Comparison of ENCODE assay signal across 18 cellular contexts in the genomic region with DNA sequence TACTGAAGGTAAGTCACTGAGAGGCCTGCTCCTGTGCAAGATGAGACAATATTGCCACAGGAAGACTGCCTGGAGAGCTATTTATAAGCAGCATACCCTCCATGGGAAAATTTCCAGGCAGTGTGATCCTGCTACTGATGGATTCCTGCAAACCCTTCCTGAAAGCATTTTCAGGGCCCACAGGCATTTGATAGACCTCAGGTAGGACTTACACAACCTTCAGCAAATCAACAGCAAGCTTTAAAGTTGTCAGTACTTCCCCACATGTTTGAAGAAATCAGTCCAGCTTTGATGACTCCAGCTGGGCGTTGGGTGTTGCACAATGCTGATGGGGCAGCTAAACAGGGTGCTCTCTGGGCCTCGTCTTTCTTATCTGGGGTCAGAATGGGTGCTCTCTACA.
A peak's percentile ranks its signal among the peaks of the same experiment; 100 is the strongest.
DNase-seq lines count a peak whose midpoint lies in the region; ATAC-seq and TF ChIP-seq lines count a peak whose summit lies in the region.
"Had no signal": no experiment of that assay in that cellular context is flagged by ENCODE, and none has a peak within 500 bp of the region (broad histone marks: within the 10 kb centered on the region; RNA-seq: fewer than 3 reads in every experiment).

No MANE protein-coding gene starts in this region.

- no TSS peak for BruUV-seq in mammary epithelial cell (replicated peaks; lab: Mats Ljungman, UMichigan)

- H3K9me3 ChIP-seq in right atrium auricular region = no peaks in the 10 kb centered on the region
- H3K9me3 ChIP-seq in mammary epithelial cell (replicated peaks; ENCODE audit: insufficient read depth, low read length) = no peaks in the 10 kb centered on the region
- H3K9me3 ChIP-seq: ascending aorta, heart right ventricle, stomach had no signal

- H3K4me1 ChIP-seq in right atrium auricular region (peaks cover 0 to 28% of the 10 kb centered on the region in 2 donors), mammary epithelial cell (ENCODE audit: insufficient read depth, low read length) (peaks cover 7% of the 10 kb centered on the region)

- H3K36me3 ChIP-seq in right atrium auricular region (no peaks in the 10 kb centered on the region), mammary epithelial cell (ENCODE audit: insufficient read depth, low read length) (peaks cover 2% of the 10 kb centered on the region)

- intact Hi-C loops in Right ventricle myocardium superior (cut with DNase I) = no loop called here
- intact Hi-C loops in mammary epithelial cell (cut with micrococcal nuclease) = no loop called here

- no peaks in the 10 kb centered on the region for H4K20me1 ChIP-seq in mammary epithelial cell (ENCODE audit: insufficient read depth, low read length)

- H3K27ac ChIP-seq in right atrium auricular region (no peak overlapping the region), mammary epithelial cell (ENCODE audit: insufficient read depth, low read depth, low read length) (no peak overlapping the region)
- H3K27ac ChIP-seq: KMS-11 had no signal

- in situ Hi-C loops in mammary epithelial cell (cut with MboI; ENCODE audit: low sequenced_read_pairs in 2 of 2) = loop anchor here in 1 of 2 donors (10.0 kb wide), 1 partner anchor 109 kb away; a partner anchor contains a TSS

- H3K79me2 ChIP-seq in mammary epithelial cell (ENCODE audit: insufficient read depth, low read length) = no peaks in the 10 kb centered on the region

- ATAC-seq in Right ventricle myocardium superior (ENCODE audit: poor library complexity) (peak; percentile 50), HG02970 (IDR thresholded peaks at IDR 0.05; ENCODE audit: low FRiP score, unreplicated experiment) (no peak), GM19351 (IDR thresholded peaks at IDR 0.05; ENCODE audit: unreplicated experiment) (no peak)
- ATAC-seq: effector memory CD8-positive, alpha-beta T cell; natural killer cell had no signal

- 89% methylated on average over 2 of the region's 2 CpGs for WGBS in mammary epithelial cell (ENCODE audit: low coverage, missing lambda C conversion rate)

- no peak overlapping the region for H3K9ac ChIP-seq in mammary epithelial cell (ENCODE audit: insufficient read depth, low read length)
- H3K9ac ChIP-seq: KMS-11 had no signal

- dilution Hi-C loops in mammary epithelial cell (cut with HindIII; ENCODE audit: low sequenced_read_pairs) = no loop called here

- CTCF ChIA-PET in mammary epithelial cell (lab: Charles Lee; ENCODE audit: low non-redundant PET) = no interaction called here

- DNase-seq in Right ventricle myocardium superior (no peak), right atrium auricular region (ENCODE audit: low spot score) (no peak), mammary epithelial cell (peak; percentile 52), iris pigment epithelial cell (ENCODE audit: low read depth) (peak; percentile 91), NCI-H446 treated with DMSO at 0.1 percent for 48 hours (lab: John Stamatoyannopoulos, UW) (no peak), dedifferentiated amniotic fluid mesenchymal stem cell (ENCODE audit: extremely low spot score) (no peak)
- DNase-seq: activated CD4-positive, alpha-beta T cell treated with anti-CD3 and anti-CD28 coated beads, Interleukin-2, amount 50 U/mL, for 48 hours; effector memory CD8-positive, alpha-beta T cell; GDM1; heart right ventricle; natural killer cell; NCI-H510A; stomach; T1000 had no signal

- no peak overlapping the region for H3K4me2 ChIP-seq in mammary epithelial cell (ENCODE audit: insufficient read depth, low read depth, low read length)
- H3K4me2 ChIP-seq: KMS-11 had no signal

- H2AFZ ChIP-seq in mammary epithelial cell (ENCODE audit: low read depth, low read length) = no peak overlapping the region

- H3K27me3 ChIP-seq in right atrium auricular region (no peaks in the 10 kb centered on the region), mammary epithelial cell (ENCODE audit: insufficient read depth, low read length) (no peaks in the 10 kb centered on the region)
- H3K27me3 ChIP-seq: ascending aorta, stomach had no signal

- no peak for TF ChIP-seq CTCF in right atrium auricular region (IDR thresholded peaks at IDR 0.05)
- no peak for TF ChIP-seq CTCF in mammary epithelial cell (conservative IDR thresholded peaks at IDR 0.05 in 1 of 2, IDR thresholded peaks at IDR 0.05 in 1 of 2; ENCODE audit: extremely low read depth in 1 of 2, insufficient read depth in 1 of 2, low read depth in 1 of 2, low read length in 2 of 2)

- H3K4me3 ChIP-seq in right atrium auricular region (no peak overlapping the region), mammary epithelial cell (replicated peaks in 1 of 3; ENCODE audit: insufficient read depth in 1 of 3, low read depth in 2 of 3, low read length in 3 of 3) (no peak overlapping the region)
- H3K4me3 ChIP-seq: ascending aorta, heart right ventricle, stomach had no signal

Comparison
In these comparisons a context has a peak if more than half of its experiments do, and no peak if none do; other contexts are left out.
1. DNase-seq: peak in mammary epithelial cell (single experiment) and iris pigment epithelial cell (single experiment); none in Right ventricle myocardium superior (single experiment), right atrium auricular region (single experiment), NCI-H446 treated with DMSO at 0.1 percent for 48 hours (single experiment) and dedifferentiated amniotic fluid mesenchymal stem cell (single experiment).